ENCODE assay signal across 16 cellular contexts in genomic region chr11:70829160-70829899, GRCh38.
DNase-seq lines count a peak whose midpoint lies in the region; ATAC-seq and TF ChIP-seq lines count a peak whose summit lies in the region.
"Had no signal": no experiment of that assay in that cellular context is flagged by ENCODE, and none has a peak within 500 bp of the region (broad histone marks: within the 10 kb centered on the region; RNA-seq: fewer than 3 reads in every experiment).

No MANE protein-coding gene starts in this region.

- DNase-seq in ELF-1 (ENCODE audit: low read depth, low spot score) (peak; percentile 66), esophagus squamous epithelium (lab: John Stamatoyannopoulos, UW) (no peak), sciatic nerve (ENCODE audit: low spot score) (no peak), smooth muscle cell (lab: John Stamatoyannopoulos, UW; ENCODE audit: unreplicated experiment) (no peak), A172 (ENCODE audit: low spot score) (no peak), OCI-M2 (lab: John Stamatoyannopoulos, UW; ENCODE audit: unreplicated experiment) (no peak), NCI-H1105 (lab: John Stamatoyannopoulos, UW) (no peak)
- DNase-seq: 8988T; Calu3; CD4-positive, alpha-beta memory T cell; COR-L47; DND-41; H9 had no signal

- no peak for TF ChIP-seq CTCF in esophagus squamous epithelium (IDR thresholded peaks at IDR 0.05)
- no peak for TF ChIP-seq CTCF in smooth muscle cell (IDR thresholded peaks at IDR 0.05; ENCODE audit: borderline replicate concordance, insufficient read depth, poor library complexity, severe bottlenecking)

- no peaks in the 10 kb centered on the region for H3K9me3 ChIP-seq in esophagus squamous epithelium
- no peaks in the 10 kb centered on the region for H3K9me3 ChIP-seq in muscle layer of colon (ENCODE audit: low read length)
- H3K9me3 ChIP-seq in smooth muscle cell (replicated peaks; ENCODE audit: low read depth): no peaks in the 10 kb centered on the region

- H3F3A ChIP-seq in smooth muscle cell (ENCODE audit: low read depth): no peaks in the 10 kb centered on the region

- H3K36me3 ChIP-seq in esophagus squamous epithelium (no peaks in the 10 kb centered on the region), muscle layer of colon (ENCODE audit: insufficient read depth, low read length) (no peaks in the 10 kb centered on the region), smooth muscle cell (ENCODE audit: low read depth) (no peaks in the 10 kb centered on the region)

- ATAC-seq in sciatic nerve: peak; percentile 3
- ATAC-seq: GM23338, HCT116 had no signal

- H2AFZ ChIP-seq in smooth muscle cell (ENCODE audit: low read depth): no peak overlapping the region
- H2AFZ ChIP-seq: GM23338 had no signal

- H3K9ac ChIP-seq in muscle layer of colon (ENCODE audit: low read length) (no peak overlapping the region), smooth muscle cell (ENCODE audit: low read depth) (no peak overlapping the region)

- no peak for TF ChIP-seq POLR2A in esophagus squamous epithelium (IDR thresholded peaks at IDR 0.05)

- H3K27ac ChIP-seq in esophagus squamous epithelium: peak overlapping the region in 3 of 4 donors; percentile 14 to 72 (median 34)
- H3K27ac ChIP-seq in muscle layer of colon (ENCODE audit: low read depth, low read length): peak overlapping the region; percentile 13
- no peak overlapping the region for H3K27ac ChIP-seq in smooth muscle cell (ENCODE audit: low read depth)

- 70 to 83% methylated on average over 3 to 9 of the region's 18 CpGs for WGBS in esophagus squamous epithelium, 2 donors
- 92% methylated on average over 18 of the region's 18 CpGs for WGBS in smooth muscle cell (ENCODE audit: low lambda C conversion rate)

- H3K4me1 ChIP-seq in esophagus squamous epithelium (peaks cover 0 to 24% (median 3%) of the 10 kb centered on the region in 3 donors), muscle layer of colon (ENCODE audit: insufficient read depth, low read length) (peaks cover 8% of the 10 kb centered on the region), smooth muscle cell (ENCODE audit: low read depth) (peaks cover 24% of the 10 kb centered on the region)

- no peak overlapping the region for H3K4me2 ChIP-seq in smooth muscle cell
- H3K4me2 ChIP-seq: GM23338 had no signal

- H3K4me3 ChIP-seq in esophagus squamous epithelium (no peak overlapping the region), muscle layer of colon (ENCODE audit: low read depth in 1 of 2, low read length in 2 of 2) (no peak overlapping the region), smooth muscle cell (no peak overlapping the region)
- H3K4me3 ChIP-seq: GM23338 had no signal

- H3K79me2 ChIP-seq in smooth muscle cell (ENCODE audit: low read depth): no peaks in the 10 kb centered on the region

- H3K27me3 ChIP-seq in esophagus squamous epithelium (peaks cover 0 to 50% (median 2%) of the 10 kb centered on the region in 4 donors), muscle layer of colon (ENCODE audit: control insufficient read depth in 1 of 2, insufficient read depth in 2 of 2, low read length in 2 of 2) (no peaks in the 10 kb centered on the region), smooth muscle cell (ENCODE audit: low read depth) (no peaks in the 10 kb centered on the region)

- H4K20me1 ChIP-seq in smooth muscle cell (ENCODE audit: low read depth): no peaks in the 10 kb centered on the region

- intact Hi-C loops in esophagus squamous epithelium (cut with DNase I) (no loop called here), sciatic nerve (cut with DNase I) (no loop called here)
